ENCODE assay signal across 1 cellular context in genomic region chr4:2930821-2931764, GRCh38.
A peak's percentile ranks its signal among the peaks of the same experiment; 100 is the strongest.
TF ChIP-seq lines count a peak whose summit lies in the region.

No MANE protein-coding gene starts in this region.

TF ChIP-seq in HepG2, 621 proteins besides CTCF, POLR2A, EP300 and RAD21 (continued from another document):
- TF ChIP-seq ATF4 (CRISPR knock-in tag; IDR thresholded peaks at IDR 0.05) (no peak), ATF3 (CRISPR knock-in tag; IDR thresholded peaks at IDR 0.05) (no peak), RFXANK (CRISPR knock-in tag; IDR thresholded peaks at IDR 0.05) (no peak), ZNF687 (CRISPR knock-in tag; IDR thresholded peaks at IDR 0.05) (peak; percentile 15; the same call in 1 of the 2 replicates), PCBP1 (IDR thresholded peaks at IDR 0.05; ENCODE audit: borderline replicate concordance, low read depth, low read length) (no peak), HOXA3 (CRISPR knock-in tag; IDR thresholded peaks at IDR 0.05) (0 out of 2 replicates have a peak, but pooled peaks have one; percentile 24), MIER2 (CRISPR knock-in tag; IDR thresholded peaks at IDR 0.05) (no peak), ZSCAN21 (CRISPR knock-in tag; IDR thresholded peaks at IDR 0.05; ENCODE audit: borderline replicate concordance) (no peak), SP4 (CRISPR knock-in tag; IDR thresholded peaks at IDR 0.05) (no peak), ZNF343 (CRISPR knock-in tag; IDR thresholded peaks at IDR 0.05) (no peak), DBP (CRISPR knock-in tag; IDR thresholded peaks at IDR 0.05; ENCODE audit: not compliant biosample characterization) (no peak)
